Comparison of ENCODE assay signal across 19 cellular contexts in the genomic region with DNA sequence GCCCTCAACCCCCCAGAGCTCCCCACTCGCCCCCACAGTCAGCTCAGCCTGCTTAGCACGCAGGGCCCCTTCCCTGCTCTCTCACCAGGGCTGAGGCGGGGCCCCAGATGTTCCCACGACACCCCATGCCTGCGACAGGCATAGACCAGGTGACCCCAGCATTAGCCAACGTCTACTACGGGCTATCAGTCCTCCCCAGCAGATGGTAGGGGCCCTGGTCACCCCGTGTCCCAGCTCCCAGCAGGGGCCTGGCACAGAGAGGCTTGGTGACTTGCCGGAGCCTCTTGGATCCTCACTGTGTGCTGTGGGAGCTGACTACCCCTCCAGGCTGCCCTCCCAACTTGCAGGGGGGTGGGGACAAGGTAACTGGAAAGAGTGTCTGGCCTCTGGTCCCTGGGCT.
"Had no signal": no experiment of that assay in that cellular context is flagged by ENCODE, and none has a peak within 500 bp of the region (broad histone marks: within the 10 kb centered on the region; RNA-seq: fewer than 3 reads in every experiment).

No MANE protein-coding gene starts in this region.

- H3K9me3 Mint-ChIP-seq: activated T-helper 1 cell treated with anti-CD3 and anti-CD28 coated beads, Interleukin-12 subunit alpha, Interleukin-12 subunit beta, Interleukin-2, Interleukin-4 antibody, amounts not matched to agents 30 ng/mL and 10 ng/mL and 1 ng/mL, durations not matched to agents 14 hours and 24 hours and 36 hours; nephron progenitor cell; stimulated activated memory B cell treated with anti-CD40 and anti-IgM and Interleukin-4, amounts not matched to agents 10 μg/mL and 1 μg/mL and 100 μg/mL, for 72 hours; T-helper 1 cell treated with Interleukin-12 subunit alpha and Interleukin-12 subunit beta and Interleukin-4 antibody, amounts not matched to agents 30 μg/mL and 1 μg/mL, for 36 hours; WTC11 had no signal

- H3K4me3 Mint-ChIP-seq: activated CD8-positive, alpha-beta T cell treated with anti-CD3 and anti-CD28 coated beads, Interleukin-2, amount 10 ng/mL, durations not matched to agents 7 days and 5 days; activated T-helper 1 cell treated with anti-CD3 and anti-CD28 coated beads, Interleukin-12 subunit alpha, Interleukin-12 subunit beta, Interleukin-2, Interleukin-4 antibody, amounts not matched to agents 30 ng/mL and 10 ng/mL and 1 ng/mL, durations not matched to agents 14 hours and 24 hours and 36 hours; nephron progenitor cell; stimulated activated memory B cell treated with anti-CD40 and anti-IgM and Interleukin-4, amounts not matched to agents 10 μg/mL and 1 μg/mL and 100 μg/mL, for 72 hours; T-helper 1 cell treated with Interleukin-12 subunit alpha and Interleukin-12 subunit beta and Interleukin-4 antibody, amounts not matched to agents 30 μg/mL and 1 μg/mL, for 36 hours; WTC11 had no signal

- ATAC-seq: activated CD8-positive, alpha-beta T cell treated with anti-CD3 and anti-CD28 coated beads, Interleukin-2, amount 10 ng/mL, durations not matched to agents 7 days and 5 days; stimulated activated memory B cell treated with anti-CD40 and anti-IgM and Interleukin-4, amounts not matched to agents 10 μg/mL and 1 μg/mL and 100 μg/mL, for 72 hours; WTC11 had no signal

- H3K27ac Mint-ChIP-seq: activated CD8-positive, alpha-beta T cell treated with anti-CD3 and anti-CD28 coated beads, Interleukin-2, amount 10 ng/mL, durations not matched to agents 7 days and 5 days; activated T-helper 1 cell treated with anti-CD3 and anti-CD28 coated beads, Interleukin-12 subunit alpha, Interleukin-12 subunit beta, Interleukin-2, Interleukin-4 antibody, amounts not matched to agents 30 ng/mL and 10 ng/mL and 1 ng/mL, durations not matched to agents 14 hours and 24 hours and 36 hours; nephron progenitor cell; stimulated activated memory B cell treated with anti-CD40 and anti-IgM and Interleukin-4, amounts not matched to agents 10 μg/mL and 1 μg/mL and 100 μg/mL, for 72 hours; T-helper 1 cell treated with Interleukin-12 subunit alpha and Interleukin-12 subunit beta and Interleukin-4 antibody, amounts not matched to agents 30 μg/mL and 1 μg/mL, for 36 hours had no signal

- H3K27ac ChIP-seq: heart left ventricle, left ventricle myocardium inferior, pancreas, upper lobe of left lung had no signal

- H3K9me2 ChIP-seq: SK-N-SH had no signal

- H3K4me1 Mint-ChIP-seq: WTC11 had no signal

- H3K27me3 ChIP-seq: adrenal gland, heart left ventricle, pancreas, upper lobe of left lung had no signal

- H3K9me3 ChIP-seq: adrenal gland, heart left ventricle, left ventricle myocardium inferior, pancreas, SK-N-SH, upper lobe of left lung had no signal

- H3K4me3 ChIP-seq: heart left ventricle, left ventricle myocardium inferior, pancreas, upper lobe of left lung had no signal

- H3K36me3 Mint-ChIP-seq: WTC11 had no signal

- DNase-seq: activated CD4-positive, alpha-beta T cell treated with anti-CD3 and anti-CD28 coated beads for 48 hours; activated CD8-positive, alpha-beta T cell treated with anti-CD3 and anti-CD28 coated beads, Interleukin-2, amount 10 ng/mL, durations not matched to agents 7 days and 5 days; activated naive CD4-positive, alpha-beta T cell treated with Interleukin-2 at 50 U/mL for 16 hours; cerebellar nuclear complex; foreskin melanocyte; heart left ventricle; left ventricle myocardium inferior; mesendoderm; nephron progenitor cell; retina; SK-N-SH; small intestine had no signal

- H3K27me3 Mint-ChIP-seq: stimulated activated memory B cell treated with anti-CD40 and anti-IgM and Interleukin-4, amounts not matched to agents 10 μg/mL and 1 μg/mL and 100 μg/mL, for 72 hours had no signal
